ENCODE assay signal across 10 cellular contexts in genomic region chr4:26753642-26754041, GRCh38.
DNase-seq lines count a peak whose midpoint lies in the region; ATAC-seq and TF ChIP-seq lines count a peak whose summit lies in the region.
"Had no signal": no experiment of that assay in that cellular context is flagged by ENCODE, and none has a peak within 500 bp of the region (broad histone marks: within the 10 kb centered on the region; RNA-seq: fewer than 3 reads in every experiment).

No MANE protein-coding gene starts in this region.

- no peak for ATAC-seq in HG03175 (IDR thresholded peaks at IDR 0.05; ENCODE audit: unreplicated experiment)

- peak; percentile 94 for DNase-seq in DMS53 (lab: John Stamatoyannopoulos, UW)
- DNase-seq in NCI-H524 treated with DMSO at 0.1 percent for 48 hours (lab: John Stamatoyannopoulos, UW) = peak; percentile 88
- peak; percentile 81 for DNase-seq in fibroblast of the aortic adventitia (ENCODE audit: low read depth)
- no peak for DNase-seq in RKO (ENCODE audit: low spot score)
- DNase-seq in stimulated activated CD4-positive, alpha-beta T cell treated with anti-CD3 and anti-CD28 coated beads, Interleukin-2, amount 100 ng/mL, for 48 hours = no peak
- no peak for DNase-seq in A172 (ENCODE audit: low spot score)
- DNase-seq: NCI-H1436 had no signal

- peak overlapping the region in 2 of 3 experiments; percentile 19 to 44 for H3K27ac Mint-ChIP-seq in nephron

- no peak overlapping the region for H3K4me3 ChIP-seq in fibroblast of the aortic adventitia (ENCODE audit: low read depth, low read length)
- H3K4me3 ChIP-seq: ascending aorta had no signal

- no peak overlapping the region for H3K4me3 Mint-ChIP-seq in nephron

- TF ChIP-seq CTCF in fibroblast of the aortic adventitia (IDR thresholded peaks at IDR 0.05; ENCODE audit: insufficient read depth, low read length) (no peak), nephron (IDR thresholded peaks at IDR 0.05; ENCODE audit: unreplicated experiment in 3 of 3) (no peak)

- peaks cover 13% of the 10 kb centered on the region for H3K4me1 Mint-ChIP-seq in nephron

- H3K27me3 Mint-ChIP-seq in nephron (ENCODE audit: low read depth) = no peaks in the 10 kb centered on the region

- peaks cover 11% of the 10 kb centered on the region for H3K36me3 Mint-ChIP-seq in nephron (ENCODE audit: low read depth)

- no peaks in the 10 kb centered on the region for H3K9me3 Mint-ChIP-seq in nephron

Comparison
In these comparisons a context has a peak if more than half of its experiments do, and no peak if none do; other contexts are left out.
1. DNase-seq: peak in DMS53 (single experiment), NCI-H524 treated with DMSO at 0.1 percent for 48 hours (single experiment) and fibroblast of the aortic adventitia (single experiment); none in RKO (single experiment), stimulated activated CD4-positive, alpha-beta T cell treated with anti-CD3 and anti-CD28 coated beads, Interleukin-2, amount 100 ng/mL, for 48 hours (0 of 2) and A172 (single experiment).